In genomic region chr6:170106906-170107525, GRCh38 we compare ENCODE assay signal across 26 cellular contexts.
DNase-seq lines count a peak whose midpoint lies in the region; ATAC-seq and TF ChIP-seq lines count a peak whose summit lies in the region.
"Had no signal": no experiment of that assay in that cellular context is flagged by ENCODE, and none has a peak within 500 bp of the region (broad histone marks: within the 10 kb centered on the region; RNA-seq: fewer than 3 reads in every experiment).

No MANE protein-coding gene starts in this region.

- TF ChIP-seq CTCF in SK-N-SH (IDR thresholded peaks at IDR 0.05) (no peak), ovary (IDR thresholded peaks at IDR 0.05) (no peak)

- H3F3A ChIP-seq in SK-N-SH (replicated peaks; ENCODE audit: insufficient read depth), result no peaks in the 10 kb centered on the region

- no peaks in the 10 kb centered on the region for H3K27me3 ChIP-seq in SK-N-SH (ENCODE audit: insufficient read depth)
- H3K27me3 ChIP-seq in ovary, result no peaks in the 10 kb centered on the region
- H3K27me3 ChIP-seq: foreskin keratinocyte, vagina had no signal

- no peak overlapping the region for H2AFZ ChIP-seq in SK-N-SH (ENCODE audit: low read depth)

- ATAC-seq in SK-N-SH treated with all-trans-retinoic acid at 6 μM for 48 hours, result no peak
- no peak for ATAC-seq in HG02970 (IDR thresholded peaks at IDR 0.05; ENCODE audit: low FRiP score, unreplicated experiment)
- ATAC-seq: foreskin keratinocyte, heart right ventricle, T-helper 17 cell had no signal

- POLR2A ChIA-PET in SK-N-SH (lab: Yijun Ruan, JAX), result no interaction called here

- H3K9me3 ChIP-seq in SK-N-SH, result peaks cover 5% of the 10 kb centered on the region; the same call in 1 of the 2 replicates
- H3K9me3 ChIP-seq in ovary, result no peaks in the 10 kb centered on the region
- H3K9me3 ChIP-seq: esophagus muscularis mucosa, heart right ventricle, vagina had no signal

- 40% methylated on average over 8 of the region's 14 CpGs for WGBS in SK-N-SH (ENCODE audit: low lambda C conversion rate)
- WGBS in ovary, 3 donors, result 83 to 90% (median 84%) methylated on average over 14 of the region's 14 CpGs

- TF ChIP-seq RAD21 in SK-N-SH (IDR thresholded peaks at IDR 0.05; ENCODE audit: low read length), result no peak

- TF ChIP-seq EP300 in SK-N-SH (IDR thresholded peaks at IDR 0.05; ENCODE audit: borderline replicate concordance in 1 of 2, low read depth in 1 of 2, low read length in 1 of 2) (no peak), ovary (IDR thresholded peaks at IDR 0.05) (no peak)

- H3K9ac ChIP-seq in SK-N-SH, result no peak overlapping the region

- peak; percentile 10 for DNase-seq in SK-N-SH
- peak; percentile 2 for DNase-seq in stimulated activated CD4-positive, alpha-beta T cell treated with anti-CD3 and anti-CD28 coated beads, Interleukin-4, amount 100 ng/mL, for 24 hours
- no peak for DNase-seq in stimulated activated CD4-positive, alpha-beta T cell treated with anti-CD3 and anti-CD28 coated beads, Interleukin-1b, Interleukin-23, amount 100 ng/mL, for 48 hours
- DNase-seq in ovary, result peak in 4 of 5 donors; percentile 1 to 12 (median 7)
- no peak for DNase-seq in GM03348 (ENCODE audit: low spot score)
- DNase-seq in NAMALWA (ENCODE audit: low spot score), result no peak
- DNase-seq: activated CD4-positive, CD25-positive, alpha-beta regulatory T cell treated with anti-CD3 and anti-CD28 coated beads, Interleukin-2, amount 50 U/mL, for 72 hours; activated naive CD8-positive, alpha-beta T cell treated with anti-CD3 and anti-CD28 coated beads for 36 hours; cortex of kidney; DMS79 treated with DMSO at 0.1 percent for 48 hours; foreskin keratinocyte; H7; KBM-7; NCI-H2081; NCI-H345; NCI-H774; substantia nigra; T-helper 17 cell had no signal

- H3K79me2 ChIP-seq in SK-N-SH (ENCODE audit: insufficient read depth), result no peaks in the 10 kb centered on the region

- H4K20me1 ChIP-seq in SK-N-SH (ENCODE audit: insufficient read depth), result no peaks in the 10 kb centered on the region

- H3K36me3 ChIP-seq in SK-N-SH (replicated peaks in 1 of 2; ENCODE audit: control insufficient read depth in 1 of 2, insufficient read depth in 2 of 2, low read length in 1 of 2), result no peaks in the 10 kb centered on the region
- no peaks in the 10 kb centered on the region for H3K36me3 ChIP-seq in ovary
- H3K36me3 ChIP-seq: esophagus muscularis mucosa, heart right ventricle, vagina had no signal

- no peak for TF ChIP-seq POLR2A in ovary (IDR thresholded peaks at IDR 0.05)

- no peak overlapping the region for H3K27ac ChIP-seq in SK-N-SH (ENCODE audit: low read depth in 2 of 2, low read length in 1 of 2)
- H3K27ac ChIP-seq in ovary, result no peak overlapping the region
- H3K27ac ChIP-seq: 22Rv1, C4-2B, esophagus muscularis mucosa, foreskin keratinocyte, heart right ventricle, vagina had no signal

- CTCF ChIA-PET in SK-N-SH (lab: Yijun Ruan, JAX), result interaction anchor here (1.2 kb wide), 1 partner anchor 10 kb away, joined by 3 read pairs; no protein-coding TSS in a partner anchor

- H3K4me2 ChIP-seq in SK-N-SH, result no peak overlapping the region
- H3K4me2 ChIP-seq: smooth muscle cell had no signal

- H3K4me3 ChIP-seq in SK-N-SH (ENCODE audit: low read depth in 2 of 2, low read length in 1 of 2) (no peak overlapping the region), ovary (no peak overlapping the region)
- H3K4me3 ChIP-seq: esophagus muscularis mucosa, heart right ventricle, smooth muscle cell, vagina had no signal

- H3K4me1 ChIP-seq in SK-N-SH (ENCODE audit: control insufficient read depth in 1 of 2, insufficient read depth in 2 of 2, low read depth in 1 of 2, low read length in 1 of 2) (no peaks in the 10 kb centered on the region), ovary (ENCODE audit: insufficient read depth) (no peaks in the 10 kb centered on the region)
- H3K4me1 ChIP-seq: esophagus muscularis mucosa, foreskin keratinocyte, heart right ventricle, vagina had no signal

- no peaks in the 10 kb centered on the region for H3K9me2 ChIP-seq in SK-N-SH

- intact Hi-C loops in ovary (cut with DNase I), result no loop called here

TF ChIP-seq in SK-N-SH, 30 proteins besides CTCF, POLR2A, EP300 and RAD21 (continues in another document):
- TF ChIP-seq RXRA (IDR thresholded peaks at IDR 0.05; ENCODE audit: borderline replicate concordance, low read depth) (no peak), GABPA (IDR thresholded peaks at IDR 0.05; ENCODE audit: low read depth) (no peak), MXI1 (IDR thresholded peaks at IDR 0.05; ENCODE audit: low read depth, low read length) (no peak), RCOR1 (IDR thresholded peaks at IDR 0.05; ENCODE audit: low read length) (no peak), TCF12 (IDR thresholded peaks at IDR 0.05) (no peak), TAF1 (IDR thresholded peaks at IDR 0.05; ENCODE audit: borderline replicate concordance, low read depth, low read length) (no peak), MEF2A (IDR thresholded peaks at IDR 0.05; ENCODE audit: borderline replicate concordance, low read depth) (no peak), YY1 (IDR thresholded peaks at IDR 0.05; ENCODE audit: low read depth) (no peak), ELF1 (IDR thresholded peaks at IDR 0.05) (no peak), TEAD4 (IDR thresholded peaks at IDR 0.05; ENCODE audit: borderline replicate concordance, insufficient read depth) (no peak), IRF3 (IDR thresholded peaks at IDR 0.05; ENCODE audit: low read depth, low read length) (no peak), NRF1 (IDR thresholded peaks at IDR 0.05; ENCODE audit: low read depth, low read length) (no peak), GATA2 (CRISPR knock-in tag; IDR thresholded peaks at IDR 0.05) (no peak), CHD2 (IDR thresholded peaks at IDR 0.05; ENCODE audit: low read length, partially characterized antibody) (no peak), JUND (IDR thresholded peaks at IDR 0.05) (no peak), PBX3 (IDR thresholded peaks at IDR 0.05) (no peak), POLR2AphosphoS5 (IDR thresholded peaks at IDR 0.05; ENCODE audit: low read depth, low read length) (no peak)

TF ChIP-seq in SK-N-SH treated with all-trans-retinoic acid at 6 μM for 48 hours, 23 proteins besides CTCF, POLR2A, EP300 and RAD21:
- TF ChIP-seq CSDC2 (CRISPR knock-in tag; IDR thresholded peaks at IDR 0.05) (no peak), CREB5 (CRISPR knock-in tag; IDR thresholded peaks at IDR 0.05; ENCODE audit: low read depth) (no peak)

Comparison
In these comparisons a context has a peak if more than half of its experiments do, and no peak if none do; other contexts are left out.
1. DNase-seq: peak in SK-N-SH (single experiment), stimulated activated CD4-positive, alpha-beta T cell treated with anti-CD3 and anti-CD28 coated beads, Interleukin-4, amount 100 ng/mL, for 24 hours (single experiment) and ovary (4 of 5); none in stimulated activated CD4-positive, alpha-beta T cell treated with anti-CD3 and anti-CD28 coated beads, Interleukin-1b, Interleukin-23, amount 100 ng/mL, for 48 hours (single experiment), GM03348 (single experiment) and NAMALWA (single experiment).